28 cellular contexts compared by ENCODE assay signal in genomic region chr2:21072477-21073242, GRCh38. TPM values are rescaled to one million over a fixed set of nuclear protein-coding genes. Genes with fewer than 3 reads are reported as not detected.
"Had no signal": no experiment of that assay in that cellular context is flagged by ENCODE, and none has a peak within 500 bp of the region (broad histone marks: within the 10 kb centered on the region; RNA-seq: fewer than 3 reads in every experiment).

No MANE protein-coding gene starts in this region.

- H3K27me3 Mint-ChIP-seq: progenitor cell of endocrine pancreas had no signal

- H3K4me3 Mint-ChIP-seq: activated naive CD8-positive, alpha-beta T cell; activated T-cell treated with anti-CD3 and anti-CD28 coated beads, Interleukin-2, amount 50 U/mL, for 4 hours; central memory CD8-positive, alpha-beta T cell; mesothelial cell of epicardium; natural killer cell; type B pancreatic cell had no signal

- H3K4me1 Mint-ChIP-seq: central memory CD8-positive, alpha-beta T cell; natural killer cell had no signal

- H3K27ac ChIP-seq: adrenal gland, epithelial cell of prostate, thoracic aorta had no signal

- H3K9me3 Mint-ChIP-seq: activated T-cell treated with anti-CD3 and anti-CD28 coated beads, Interleukin-2, amount 50 U/mL, for 4 hours; activated T-helper 2 cell treated with anti-CD3 and anti-CD28 coated beads, Interferon-gamma antibody, Interleukin-2, Interleukin-4, amounts not matched to agents 10 μg/mL and 5 μg/mL and 100 μg/mL, durations not matched to agents 14 hours and 24 hours and 36 hours; central memory CD8-positive, alpha-beta T cell; mesothelial cell of epicardium; natural killer cell; type B pancreatic cell had no signal

- H3K27me3 ChIP-seq: adrenal gland had no signal

- ATAC-seq: activated T-cell treated with anti-CD3 and anti-CD28 coated beads, Interleukin-2, amount 50 U/mL, for 4 hours; natural killer cell had no signal

- H3K36me3 Mint-ChIP-seq: activated naive CD8-positive, alpha-beta T cell; mesothelial cell of epicardium; natural killer cell; type B pancreatic cell had no signal

- H3K4me1 ChIP-seq: adrenal gland had no signal

- DNase-seq: activated CD4-positive, alpha-beta T cell treated with anti-CD3 and anti-CD28 coated beads for 4 hours; activated CD4-positive, alpha-beta T cell treated with anti-CD3 and anti-CD28 coated beads, Interleukin-2, amount 50 U/mL, for 48 hours; activated CD4-positive, CD25-positive, alpha-beta regulatory T cell; activated CD8-positive, alpha-beta memory T cell treated with anti-CD3 and anti-CD28 coated beads, Interleukin-2, amount 50 U/mL, for 48 hours; activated naive CD4-positive, alpha-beta T cell; activated T-cell treated with anti-CD3 and anti-CD28 coated beads, Interleukin-2, amount 50 U/mL, for 4 hours; adrenal gland; kidney; natural killer cell; retina; stimulated activated CD4-positive, alpha-beta T cell treated with anti-CD3 and anti-CD28 coated beads, Interleukin-4, amount 100 ng/mL, for 1 hour; stimulated activated naive CD4-positive, alpha-beta T cell treated with Interleukin-2 at 50 U/mL for 16 hours; T-helper 9 cell had no signal

- H3K27ac Mint-ChIP-seq: activated naive CD8-positive, alpha-beta T cell; activated T-helper 2 cell treated with anti-CD3 and anti-CD28 coated beads, Interferon-gamma antibody, Interleukin-2, Interleukin-4, amounts not matched to agents 10 μg/mL and 5 μg/mL and 100 μg/mL, durations not matched to agents 14 hours and 24 hours and 36 hours; mesothelial cell of epicardium; natural killer cell; progenitor cell of endocrine pancreas; type B pancreatic cell had no signal

- FAIRE-seq: astrocyte, colon, kidney had no signal

- H3K36me3 ChIP-seq: adrenal gland, thoracic aorta had no signal

- H3K4me3 ChIP-seq: adrenal gland, thoracic aorta had no signal

- H3K9me3 ChIP-seq: adrenal gland, thoracic aorta had no signal

RNA-seq across cellular contexts. Expression of gene APOB, which starts 28.8 kb away (rescaled TPM):
- total RNA-seq: activated CD8-positive, alpha-beta memory T cell treated with anti-CD3 and anti-CD28 coated beads for 36 hours; activated T-helper 2 cell treated with anti-CD3 and anti-CD28 coated beads, Interferon-gamma antibody, Interleukin-2, Interleukin-4, amounts not matched to agents 10 μg/mL and 5 μg/mL and 100 μg/mL, durations not matched to agents 14 hours and 24 hours and 36 hours; natural killer cell; T-helper 1 cell treated with Interleukin-12 subunit alpha and Interleukin-12 subunit beta and Interleukin-4 antibody, amounts not matched to agents 30 ng/mL and 1 ng/mL, for 36 hours had no signal

RNA-seq across cellular contexts. Expression of gene TDRD15, which starts 51.1 kb away (rescaled TPM):
- total RNA-seq: activated CD8-positive, alpha-beta memory T cell treated with anti-CD3 and anti-CD28 coated beads for 36 hours; activated T-cell treated with anti-CD3 and anti-CD28 coated beads, Interleukin-2, amount 50 U/mL, for 4 hours; activated T-helper 2 cell treated with anti-CD3 and anti-CD28 coated beads, Interferon-gamma antibody, Interleukin-2, Interleukin-4, amounts not matched to agents 10 μg/mL and 5 μg/mL and 100 μg/mL, durations not matched to agents 14 hours and 24 hours and 36 hours; adrenal gland; astrocyte; fibroblast of villous mesenchyme; lung microvascular endothelial cell; mesothelial cell of epicardium; osteocyte; progenitor cell of endocrine pancreas; T-helper 1 cell treated with Interleukin-12 subunit alpha and Interleukin-12 subunit beta and Interleukin-4 antibody, amounts not matched to agents 30 ng/mL and 1 ng/mL, for 36 hours had no signal
- polyA plus RNA-seq: adrenal gland had no signal
